ENCODE assay signal across 9 cellular contexts in the genomic region with DNA sequence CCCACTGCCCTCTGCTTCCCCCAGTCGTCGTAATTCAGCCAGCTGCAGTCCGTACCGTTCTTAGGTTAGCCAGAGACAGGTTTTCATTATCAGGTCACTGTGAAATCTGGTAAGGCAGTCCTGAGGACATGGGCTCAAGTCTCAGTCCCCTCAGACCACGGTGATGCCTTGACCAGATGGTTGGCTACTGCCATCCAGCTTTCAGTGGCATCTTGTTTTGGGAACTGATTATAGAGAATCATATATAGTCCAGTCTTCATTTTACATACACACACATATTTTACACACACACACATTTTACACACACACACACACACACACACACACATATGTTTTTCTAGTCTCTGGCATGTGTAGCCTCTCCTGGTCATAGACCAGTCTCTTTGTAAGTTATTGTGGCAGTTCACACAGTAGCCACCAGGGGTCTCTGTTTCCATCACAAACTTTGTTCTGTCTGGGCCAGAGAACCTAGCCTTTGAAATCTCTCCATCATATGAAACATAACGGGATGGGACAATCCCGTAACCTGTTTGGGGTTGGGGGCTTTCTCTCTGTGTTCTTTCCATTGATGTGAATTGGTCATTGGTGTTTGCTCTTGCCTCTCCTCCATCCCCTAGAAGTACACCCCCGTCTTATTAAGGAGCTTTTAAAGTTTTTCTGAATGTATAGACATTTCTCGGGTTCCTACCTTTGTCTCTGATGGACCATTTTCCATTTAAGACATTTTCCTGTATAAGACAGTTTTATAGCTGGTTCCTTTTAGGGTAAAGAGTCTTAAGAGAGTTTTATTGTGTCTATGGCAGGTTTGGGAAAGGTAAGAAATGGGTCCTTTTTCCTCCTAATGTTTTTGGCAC. TPM values are rescaled to one million over a fixed set of nuclear protein-coding genes. Genes with fewer than 3 reads are reported as not detected.
A peak's percentile ranks its signal among the peaks of the same experiment; 100 is the strongest.
DNase-seq lines count a peak whose midpoint lies in the region; TF ChIP-seq lines count a peak whose summit lies in the region.
"Had no signal": no experiment of that assay in that cellular context is flagged by ENCODE, and none has a peak within 500 bp of the region (broad histone marks: within the 10 kb centered on the region; RNA-seq: fewer than 3 reads in every experiment).

No MANE protein-coding gene starts in this region.

- no peak overlapping the region for H2AFZ ChIP-seq in PC-9
- no peak overlapping the region for H2AFZ ChIP-seq in neural cell (ENCODE audit: low read depth, low read length)

- no peak for TF ChIP-seq EP300 in neural cell (conservative IDR thresholded peaks at IDR 0.05; ENCODE audit: poor library complexity, severe bottlenecking)

- POLR2A ChIA-PET in PC-9 (lab: Charles Lee; ENCODE audit: unreplicated experiment) = no interaction called here

- no peaks in the 10 kb centered on the region for H3K27me3 ChIP-seq in PC-9 (ENCODE audit: insufficient read depth, low read depth)
- H3K27me3 ChIP-seq in esophagus squamous epithelium = no peaks in the 10 kb centered on the region
- no peaks in the 10 kb centered on the region for H3K27me3 ChIP-seq in neural cell (ENCODE audit: insufficient read depth, low read depth, low read length)
- H3K27me3 ChIP-seq in testis = no peaks in the 10 kb centered on the region
- H3K27me3 ChIP-seq: BLaER1 had no signal

- CTCF ChIA-PET in PC-9 (lab: Charles Lee) = interaction anchor here (0.6 kb wide), 2 partner anchors 15 to 233 kb away, joined by 8 to 15 read pairs; no protein-coding TSS in a partner anchor

- peaks cover 15% of the 10 kb centered on the region; the same call in 1 of the 2 replicates for H3K36me3 ChIP-seq in PC-9 (ENCODE audit: low read depth)
- peaks cover 0 to 33% (median 0%) of the 10 kb centered on the region in 3 donors for H3K36me3 ChIP-seq in esophagus squamous epithelium
- peaks cover 7% of the 10 kb centered on the region for H3K36me3 ChIP-seq in neural cell (ENCODE audit: insufficient read depth, low read length)
- no peaks in the 10 kb centered on the region for H3K36me3 ChIP-seq in testis (ENCODE audit: low read depth, missing control alignments)

- H4K20me1 ChIP-seq in PC-9 (ENCODE audit: insufficient read depth) (no peaks in the 10 kb centered on the region; the same call in 1 of the 2 replicates), neural cell (ENCODE audit: insufficient read depth) (no peaks in the 10 kb centered on the region)
- H4K20me1 ChIP-seq: BLaER1 had no signal

- peak; percentile 64 for TF ChIP-seq RAD21 in neural cell (conservative IDR thresholded peaks at IDR 0.05)

- TF ChIP-seq POLR2A in esophagus squamous epithelium (IDR thresholded peaks at IDR 0.05) = no peak
- no peak for TF ChIP-seq POLR2A in testis (IDR thresholded peaks at IDR 0.05)

- BruUV-seq in PC-9 (replicated peaks; lab: Mats Ljungman, UMichigan) = no TSS peak

- H3K79me2 ChIP-seq in PC-9 (ENCODE audit: low read depth) = no peaks in the 10 kb centered on the region
- H3K79me2 ChIP-seq in neural cell (replicated peaks; ENCODE audit: insufficient read depth, low read length) = no peaks in the 10 kb centered on the region

- H3K9me2 ChIP-seq in PC-9 (ENCODE audit: insufficient read depth) (no peaks in the 10 kb centered on the region), neural cell (ENCODE audit: insufficient read depth, low read length) (no peaks in the 10 kb centered on the region)

- H3K27ac ChIP-seq in PC-9 = no peak overlapping the region
- peak overlapping the region in 1 of 4 donors; percentile 50 for H3K27ac ChIP-seq in esophagus squamous epithelium
- H3K27ac ChIP-seq in neural cell (ENCODE audit: low read length) = no peak overlapping the region
- H3K27ac ChIP-seq in testis = no peak overlapping the region

- H3K9me3 ChIP-seq in PC-9 (ENCODE audit: insufficient read depth, low read depth) (no peaks in the 10 kb centered on the region), esophagus squamous epithelium (no peaks in the 10 kb centered on the region), neural cell (ENCODE audit: low read length) (no peaks in the 10 kb centered on the region), testis (no peaks in the 10 kb centered on the region)
- H3K9me3 ChIP-seq: BLaER1 had no signal

- H3K9ac ChIP-seq in neural cell (ENCODE audit: low read length) = no peak overlapping the region
- H3K9ac ChIP-seq: BLaER1 had no signal

- TF ChIP-seq CTCF in PC-9 (conservative IDR thresholded peaks at IDR 0.05) = peak; percentile 87
- TF ChIP-seq CTCF in esophagus squamous epithelium (IDR thresholded peaks at IDR 0.05) = peak; percentile 60 to 92 (median 84)
- TF ChIP-seq CTCF in neural cell (IDR thresholded peaks at IDR 0.05; ENCODE audit: poor library complexity, severe bottlenecking) = peak; percentile 82
- peak; percentile 65 to 92 (median 84) for TF ChIP-seq CTCF in testis (IDR thresholded peaks at IDR 0.05)

- intact Hi-C loops in PC-9 (cut with micrococcal nuclease; ENCODE audit: unreplicated experiment) (no loop called here), esophagus squamous epithelium (cut with DNase I) (no loop called here), testis (cut with DNase I; ENCODE audit: low total_unique reads) (no loop called here)

- H3K4me3 ChIP-seq in PC-9 (no peak overlapping the region), esophagus squamous epithelium (no peak overlapping the region), neural cell (ENCODE audit: low read length) (no peak overlapping the region), testis (no peak overlapping the region)
- H3K4me3 ChIP-seq: BLaER1 had no signal

- no peak overlapping the region for H3K4me2 ChIP-seq in PC-9
- H3K4me2 ChIP-seq in neural cell (ENCODE audit: low read length) = no peak overlapping the region

- H3F3A ChIP-seq in PC-9 (ENCODE audit: insufficient read depth, low read depth) (peaks cover 5% of the 10 kb centered on the region; the same call in 1 of the 2 replicates), neural cell (ENCODE audit: insufficient read depth, low read length, poor library complexity, severe bottlenecking) (no peaks in the 10 kb centered on the region)

- DNase-seq in NCI-H1436 (lab: John Stamatoyannopoulos, UW) (peak; percentile 65), NCI-H1436 treated with DMSO at 0.1 percent for 48 hours (lab: John Stamatoyannopoulos, UW) (no peak), HuH-7.5 (ENCODE audit: low spot score) (peak; percentile 71), PC-9 (peak; percentile 49 to 57), esophagus squamous epithelium (lab: John Stamatoyannopoulos, UW) (no peak), testis (peak; percentile 89)
- DNase-seq in activated T-cell treated with anti-CD3 and anti-CD28 coated beads, Interleukin-2, amount 50 U/mL, for 1 hour = peak; percentile 59

- 61 to 64% methylated on average over 8 to 9 of the region's 9 CpGs for WGBS in esophagus squamous epithelium, 2 donors
- 68 to 79% methylated on average over 9 of the region's 9 CpGs for WGBS in testis, 2 donors

- no peaks in the 10 kb centered on the region for H3K4me1 ChIP-seq in PC-9 (replicated peaks; ENCODE audit: insufficient read depth)
- H3K4me1 ChIP-seq in esophagus squamous epithelium = peaks cover 10 to 55% (median 30%) of the 10 kb centered on the region in 3 donors
- H3K4me1 ChIP-seq in testis = no peaks in the 10 kb centered on the region

TF ChIP-seq in neural cell, 6 proteins besides CTCF, POLR2A, EP300 and RAD21:
- TF ChIP-seq POLR2AphosphoS5 (IDR thresholded peaks at IDR 0.05) (no peak), SMC3 (conservative IDR thresholded peaks at IDR 0.05; ENCODE audit: poor library complexity) (peak; percentile 73), TAF1 (IDR thresholded peaks at IDR 0.05; ENCODE audit: low read depth) (no peak), EZH2 (IDR thresholded peaks at IDR 0.05; ENCODE audit: borderline replicate concordance, insufficient read depth, low read length, poor library complexity, severe bottlenecking) (no peak), MXI1 (conservative IDR thresholded peaks at IDR 0.05; ENCODE audit: poor library complexity, severe bottlenecking) (no peak)
- TF ChIP-seq, protein P1, sequence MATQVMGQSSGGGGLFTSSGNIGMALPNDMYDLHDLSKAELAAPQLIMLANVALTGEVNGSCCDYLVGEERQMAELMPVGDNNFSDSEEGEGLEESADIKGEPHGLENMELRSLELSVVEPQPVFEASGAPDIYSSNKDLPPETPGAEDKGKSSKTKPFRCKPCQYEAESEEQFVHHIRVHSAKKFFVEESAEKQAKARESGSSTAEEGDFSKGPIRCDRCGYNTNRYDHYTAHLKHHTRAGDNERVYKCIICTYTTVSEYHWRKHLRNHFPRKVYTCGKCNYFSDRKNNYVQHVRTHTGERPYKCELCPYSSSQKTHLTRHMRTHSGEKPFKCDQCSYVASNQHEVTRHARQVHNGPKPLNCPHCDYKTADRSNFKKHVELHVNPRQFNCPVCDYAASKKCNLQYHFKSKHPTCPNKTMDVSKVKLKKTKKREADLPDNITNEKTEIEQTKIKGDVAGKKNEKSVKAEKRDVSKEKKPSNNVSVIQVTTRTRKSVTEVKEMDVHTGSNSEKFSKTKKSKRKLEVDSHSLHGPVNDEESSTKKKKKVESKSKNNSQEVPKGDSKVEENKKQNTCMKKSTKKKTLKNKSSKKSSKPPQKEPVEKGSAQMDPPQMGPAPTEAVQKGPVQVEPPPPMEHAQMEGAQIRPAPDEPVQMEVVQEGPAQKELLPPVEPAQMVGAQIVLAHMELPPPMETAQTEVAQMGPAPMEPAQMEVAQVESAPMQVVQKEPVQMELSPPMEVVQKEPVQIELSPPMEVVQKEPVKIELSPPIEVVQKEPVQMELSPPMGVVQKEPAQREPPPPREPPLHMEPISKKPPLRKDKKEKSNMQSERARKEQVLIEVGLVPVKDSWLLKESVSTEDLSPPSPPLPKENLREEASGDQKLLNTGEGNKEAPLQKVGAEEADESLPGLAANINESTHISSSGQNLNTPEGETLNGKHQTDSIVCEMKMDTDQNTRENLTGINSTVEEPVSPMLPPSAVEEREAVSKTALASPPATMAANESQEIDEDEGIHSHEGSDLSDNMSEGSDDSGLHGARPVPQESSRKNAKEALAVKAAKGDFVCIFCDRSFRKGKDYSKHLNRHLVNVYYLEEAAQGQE (IDR thresholded peaks at IDR 0.05; ENCODE audit: borderline replicate concordance) = no peak

RNA-seq across cellular contexts. Expression of gene IKBKE, which starts 8.4 kb away (rescaled TPM):
- total RNA-seq in PC-9 (2021) (12.5 and 12.6 TPM in 2 replicates), esophagus squamous epithelium (10 to 100 TPM; 12.6 to 23.7 (median 18.1) TPM), testis (1 to 10 TPM in 1 of 2 donors, under 1 TPM in 1; 0.99 to 1.0 TPM)
- polyA plus RNA-seq in neural cell (0.74 TPM in 1 of 2 replicates, not detected in the other), testis (ENCODE audit: insufficient read depth, low read depth, low replicate concordance) (1.6 TPM)
- polyA minus RNA-seq in neural cell = not detected in 2 replicates

RNA-seq across cellular contexts. Expression of gene RASSF5, which starts 45.5 kb away (rescaled TPM):
- total RNA-seq in PC-9 (2021) (12.4 and 17.6 TPM in 2 replicates), esophagus squamous epithelium (10 to 100 TPM; 29.2 to 85.3 (median 35.1) TPM), testis (1 to 10 TPM; 4.3 to 8.4 TPM)
- polyA plus RNA-seq in neural cell (3.2 and 4.0 TPM in 2 replicates), testis (ENCODE audit: insufficient read depth, low read depth, low replicate concordance) (5.9 TPM)
- 6.5 and 8.5 TPM in 2 replicates for polyA minus RNA-seq in neural cell

Comparison
In these comparisons a context has a peak if more than half of its experiments do, and no peak if none do; other contexts are left out.
1. DNase-seq: peak in NCI-H1436 (single experiment), HuH-7.5 (single experiment), PC-9 (2 of 2), activated T-cell treated with anti-CD3 and anti-CD28 coated beads, Interleukin-2, amount 50 U/mL, for 1 hour (single experiment) and testis (single experiment); none in NCI-H1436 treated with DMSO at 0.1 percent for 48 hours (single experiment) and esophagus squamous epithelium (single experiment).
2. Peak in every context shown above with its lines, with median percentiles within 50 percentile points of each other: CTCF ChIP-seq.